8 cellular contexts compared by ENCODE assay signal in genomic region chr13:19782727-19783682, GRCh38. TPM values are rescaled to one million over a fixed set of nuclear protein-coding genes. Genes with fewer than 3 reads are reported as not detected.
A peak's percentile ranks its signal among the peaks of the same experiment; 100 is the strongest.
DNase-seq lines count a peak whose midpoint lies in the region; ATAC-seq and TF ChIP-seq lines count a peak whose summit lies in the region.
"Not testable (repeated sequence)": the region's sequence is repeated elsewhere in the genome, so short reads cannot be mapped to it uniquely, and the experiment has no call there.

A gene with protein sequence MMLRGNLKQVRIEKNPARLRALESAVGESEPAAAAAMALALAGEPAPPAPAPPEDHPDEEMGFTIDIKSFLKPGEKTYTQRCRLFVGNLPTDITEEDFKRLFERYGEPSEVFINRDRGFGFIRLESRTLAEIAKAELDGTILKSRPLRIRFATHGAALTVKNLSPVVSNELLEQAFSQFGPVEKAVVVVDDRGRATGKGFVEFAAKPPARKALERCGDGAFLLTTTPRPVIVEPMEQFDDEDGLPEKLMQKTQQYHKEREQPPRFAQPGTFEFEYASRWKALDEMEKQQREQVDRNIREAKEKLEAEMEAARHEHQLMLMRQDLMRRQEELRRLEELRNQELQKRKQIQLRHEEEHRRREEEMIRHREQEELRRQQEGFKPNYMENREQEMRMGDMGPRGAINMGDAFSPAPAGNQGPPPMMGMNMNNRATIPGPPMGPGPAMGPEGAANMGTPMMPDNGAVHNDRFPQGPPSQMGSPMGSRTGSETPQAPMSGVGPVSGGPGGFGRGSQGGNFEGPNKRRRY (minus strand): TSS chr13:19782945. CDS start chr13:19782757, 188 bp downstream.

- intact Hi-C loops in head of caudate nucleus (cut with DNase I), result loop anchor here (2.0 to 10.0 kb wide), 2 partner anchors 80 to 182 kb away; partner anchors contain the start of gene ZMYM5

- not testable (repeated sequence) for H3K4me1 ChIP-seq in thymus (ENCODE audit: control insufficient read depth, insufficient read depth, low read length)

- not testable (repeated sequence) for H3K9me3 Mint-ChIP-seq in osteocyte (ENCODE audit: unreplicated experiment)

- not testable (repeated sequence) for H3K27me3 Mint-ChIP-seq in osteocyte (ENCODE audit: unreplicated experiment)

- H3K27ac Mint-ChIP-seq in osteocyte (ENCODE audit: unreplicated experiment), result peak within 1 kb of the TSS; percentile 99

- H3K4me3 Mint-ChIP-seq in osteocyte (ENCODE audit: unreplicated experiment), result peak within 1 kb of the TSS; percentile 96

- WGBS in thymus, result 22% methylated on average over 50 of the region's 50 CpGs

- not testable (repeated sequence) for H3K36me3 ChIP-seq in thymus (ENCODE audit: control insufficient read depth, insufficient read depth)

- H3K27me3 ChIP-seq in thymus (ENCODE audit: control insufficient read depth, insufficient read depth), result not testable (repeated sequence)

- H3K4me1 Mint-ChIP-seq in osteocyte (ENCODE audit: unreplicated experiment), result not testable (repeated sequence)

- TF ChIP-seq CTCF in GM10266 (IDR thresholded peaks at IDR 0.05; ENCODE audit: control insufficient read depth, insufficient read depth, low read depth, missing control alignments); osteocyte (IDR thresholded peaks at IDR 0.05): not testable (repeated sequence)

- not testable (repeated sequence) for H3K36me3 Mint-ChIP-seq in osteocyte (ENCODE audit: unreplicated experiment)

- peak within 1 kb of the TSS; percentile 96 for H3K4me3 ChIP-seq in thymus (ENCODE audit: low read length)

- not testable (repeated sequence) for H3K9me3 ChIP-seq in thymus (ENCODE audit: control insufficient read depth)

- peak within 1 kb of the TSS; percentile 98 for H3K27ac ChIP-seq in thymus (ENCODE audit: low read depth)

- peak; percentile 89 for ATAC-seq in HG02678 (IDR thresholded peaks at IDR 0.05; ENCODE audit: unreplicated experiment)

- peak; percentile 96 for DNase-seq in GM10266 (ENCODE audit: extremely low spot score)
- peak; percentile 89 to 94 (median 89) for DNase-seq in NCI-H1417 (lab: John Stamatoyannopoulos, UW)
- peak; percentile 50 to 90 for DNase-seq in SW 1271 (lab: John Stamatoyannopoulos, UW)
- DNase-seq in activated naive CD8-positive, alpha-beta T cell treated with anti-CD3 and anti-CD28 coated beads, Interleukin-2, amount 50 U/mL, for 16 hours (ENCODE audit: low read depth, low spot score), result peak; percentile 85
- peak; percentile 88 to 98 (median 95) for DNase-seq in head of caudate nucleus
- DNase-seq in osteocyte (ENCODE audit: extremely low spot score, unreplicated experiment), result peak; percentile 99

RNA-seq across cellular contexts. Expression of the gene that starts here (rescaled TPM):
- total RNA-seq in osteocyte, result 59.4 and 62.8 TPM in 2 replicates
- 64.6 TPM for polyA plus RNA-seq in thymus

Comparison
In these comparisons a context has a peak if more than half of its experiments do, and no peak if none do; other contexts are left out.
1. Peak in every context shown above with its lines: DNase-seq, ATAC-seq, H3K4me3 ChIP-seq and H3K27ac ChIP-seq.